In the genomic region with DNA sequence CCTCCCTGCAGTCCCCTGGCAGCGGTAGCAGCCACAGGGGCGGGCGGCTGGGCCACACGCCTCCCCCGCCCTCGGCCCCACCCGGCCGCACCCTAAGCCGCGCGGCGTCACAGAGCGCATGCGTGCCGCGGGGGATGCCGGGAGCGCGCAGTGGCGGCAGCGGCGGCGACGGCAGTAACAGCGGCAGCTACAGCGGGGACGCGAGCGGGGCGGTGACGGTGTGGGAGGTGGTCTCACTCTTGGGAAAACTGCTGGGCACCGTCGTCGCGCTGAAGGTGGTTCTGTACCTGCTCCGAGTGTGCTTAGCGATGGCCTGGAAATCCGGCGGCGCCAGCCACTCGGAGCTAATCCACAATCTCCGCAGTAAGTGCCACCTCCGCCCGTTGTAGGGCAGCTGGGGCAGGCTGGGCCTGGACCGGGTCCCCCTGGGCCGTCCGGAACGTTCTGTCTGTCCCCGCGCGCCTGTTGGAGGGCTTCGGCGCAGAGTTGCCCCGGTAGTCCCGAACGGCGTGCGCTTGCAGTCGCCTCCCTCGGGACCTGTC, we compare ENCODE assay signal across 1 cellular context.
A peak's percentile ranks its signal among the peaks of the same experiment; 100 is the strongest.
TF ChIP-seq lines count a peak whose summit lies in the region.

PCMT1 (plus strand) TSS at position 148 of the 542 bp plus-strand sequence; CDS start at position 309, 161 bp downstream.

TF ChIP-seq in HepG2, 621 proteins besides CTCF, POLR2A, EP300 and RAD21 (continued from another document and continues in another):
- TF ChIP-seq ARID4A (CRISPR knock-in tag; IDR thresholded peaks at IDR 0.05; ENCODE audit: borderline replicate concordance): peak; percentile 95
- peak; percentile 46; the same call in 1 of the 2 replicates for TF ChIP-seq GLI4 (CRISPR knock-in tag; IDR thresholded peaks at IDR 0.05; ENCODE audit: borderline replicate concordance)
- TF ChIP-seq FOSL1 (CRISPR knock-in tag; IDR thresholded peaks at IDR 0.05; ENCODE audit: borderline replicate concordance): 0 out of 2 replicates have a peak, but pooled peaks have one; percentile 35
- no peak for TF ChIP-seq POLR2AphosphoS2 (IDR thresholded peaks at IDR 0.05; ENCODE audit: low read depth, low read length)
- no peak for TF ChIP-seq ZNF20 (CRISPR knock-in tag; IDR thresholded peaks at IDR 0.05)
- peak; percentile 91 for TF ChIP-seq ZFYVE20 (CRISPR knock-in tag; IDR thresholded peaks at IDR 0.05; ENCODE audit: borderline replicate concordance, low read depth)
- TF ChIP-seq, protein P1, sequence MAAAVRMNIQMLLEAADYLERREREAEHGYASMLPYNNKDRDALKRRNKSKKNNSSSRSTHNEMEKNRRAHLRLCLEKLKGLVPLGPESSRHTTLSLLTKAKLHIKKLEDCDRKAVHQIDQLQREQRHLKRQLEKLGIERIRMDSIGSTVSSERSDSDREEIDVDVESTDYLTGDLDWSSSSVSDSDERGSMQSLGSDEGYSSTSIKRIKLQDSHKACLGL (CRISPR knock-in tag; IDR thresholded peaks at IDR 0.05): peak; percentile 74; the same call in 1 of the 2 replicates
- TF ChIP-seq ZNF251 (CRISPR knock-in tag; IDR thresholded peaks at IDR 0.05): no peak
- TF ChIP-seq ZNF17 (CRISPR knock-in tag; IDR thresholded peaks at IDR 0.05): no peak
- no peak; the same call in 1 of the 2 replicates for TF ChIP-seq ARHGAP35 (CRISPR knock-in tag; IDR thresholded peaks at IDR 0.05; ENCODE audit: borderline replicate concordance)
- peak; percentile 94 for TF ChIP-seq NKX3-1 (CRISPR knock-in tag; IDR thresholded peaks at IDR 0.05)
- TF ChIP-seq, protein P2, sequence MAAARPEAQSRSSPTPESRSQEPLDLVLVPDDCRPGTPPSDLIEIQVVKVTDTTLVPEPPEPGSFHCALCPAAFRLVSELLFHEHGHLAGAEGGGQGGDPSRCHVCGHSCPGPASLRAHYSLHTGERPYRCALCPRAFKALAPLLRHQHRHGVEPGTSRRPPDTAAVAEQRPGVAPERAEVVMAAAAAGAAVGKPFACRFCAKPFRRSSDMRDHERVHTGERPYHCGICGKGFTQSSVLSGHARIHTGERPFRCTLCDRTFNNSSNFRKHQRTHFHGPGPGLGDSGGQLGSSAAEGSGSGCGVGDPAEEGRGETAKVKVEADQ (CRISPR knock-in tag; IDR thresholded peaks at IDR 0.05; ENCODE audit: borderline replicate concordance): no peak; the same call in 1 of the 2 replicates
- no peak for TF ChIP-seq RAD51 (IDR thresholded peaks at IDR 0.05; ENCODE audit: borderline replicate concordance)
- TF ChIP-seq PAF1 (CRISPR knock-in tag; IDR thresholded peaks at IDR 0.05): no peak
- no peak for TF ChIP-seq GLMP (CRISPR knock-in tag; IDR thresholded peaks at IDR 0.05; ENCODE audit: borderline replicate concordance)
- TF ChIP-seq, protein P3, sequence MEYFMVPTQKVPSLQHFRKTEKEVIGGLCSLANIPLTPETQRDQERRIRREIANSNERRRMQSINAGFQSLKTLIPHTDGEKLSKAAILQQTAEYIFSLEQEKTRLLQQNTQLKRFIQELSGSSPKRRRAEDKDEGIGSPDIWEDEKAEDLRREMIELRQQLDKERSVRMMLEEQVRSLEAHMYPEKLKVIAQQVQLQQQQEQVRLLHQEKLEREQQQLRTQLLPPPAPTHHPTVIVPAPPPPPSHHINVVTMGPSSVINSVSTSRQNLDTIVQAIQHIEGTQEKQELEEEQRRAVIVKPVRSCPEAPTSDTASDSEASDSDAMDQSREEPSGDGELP (IDR thresholded peaks at IDR 0.05; ENCODE audit: borderline replicate concordance, low read depth): no peak
- TF ChIP-seq SETDB1 (CRISPR knock-in tag; IDR thresholded peaks at IDR 0.05; ENCODE audit: borderline replicate concordance): no peak
- TF ChIP-seq ZNF382 (CRISPR knock-in tag; IDR thresholded peaks at IDR 0.05; ENCODE audit: borderline replicate concordance): no peak
- TF ChIP-seq SCMH1 (CRISPR knock-in tag; IDR thresholded peaks at IDR 0.05; ENCODE audit: borderline replicate concordance): no peak
- TF ChIP-seq SMYD3 (CRISPR knock-in tag; IDR thresholded peaks at IDR 0.05): 0 out of 2 replicates have a peak, but pooled peaks have one; percentile 66
- peak; percentile 29; the same call in 1 of the 2 replicates for TF ChIP-seq ZNF549 (CRISPR knock-in tag; IDR thresholded peaks at IDR 0.05)
- peak; percentile 65; the same call in 1 of the 2 replicates for TF ChIP-seq GABPB1 (CRISPR knock-in tag; IDR thresholded peaks at IDR 0.05)
- TF ChIP-seq EZH2 (conservative IDR thresholded peaks at IDR 0.05; ENCODE audit: low read depth, low read length): no peak
- TF ChIP-seq SRSF1 (optimal IDR thresholded peaks at IDR 0.05; ENCODE audit: low read depth, low read length): peak; percentile 38
- TF ChIP-seq ZFP62 (CRISPR knock-in tag; IDR thresholded peaks at IDR 0.05): no peak
- TF ChIP-seq, protein P4, sequence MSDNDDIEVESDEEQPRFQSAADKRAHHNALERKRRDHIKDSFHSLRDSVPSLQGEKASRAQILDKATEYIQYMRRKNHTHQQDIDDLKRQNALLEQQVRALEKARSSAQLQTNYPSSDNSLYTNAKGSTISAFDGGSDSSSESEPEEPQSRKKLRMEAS (IDR thresholded peaks at IDR 0.05): peak; percentile 68; the same call in 1 of the 2 replicates
- no peak for TF ChIP-seq HDAC6 (IDR thresholded peaks at IDR 0.05; ENCODE audit: low read depth, low read length)
- TF ChIP-seq, protein P5, sequence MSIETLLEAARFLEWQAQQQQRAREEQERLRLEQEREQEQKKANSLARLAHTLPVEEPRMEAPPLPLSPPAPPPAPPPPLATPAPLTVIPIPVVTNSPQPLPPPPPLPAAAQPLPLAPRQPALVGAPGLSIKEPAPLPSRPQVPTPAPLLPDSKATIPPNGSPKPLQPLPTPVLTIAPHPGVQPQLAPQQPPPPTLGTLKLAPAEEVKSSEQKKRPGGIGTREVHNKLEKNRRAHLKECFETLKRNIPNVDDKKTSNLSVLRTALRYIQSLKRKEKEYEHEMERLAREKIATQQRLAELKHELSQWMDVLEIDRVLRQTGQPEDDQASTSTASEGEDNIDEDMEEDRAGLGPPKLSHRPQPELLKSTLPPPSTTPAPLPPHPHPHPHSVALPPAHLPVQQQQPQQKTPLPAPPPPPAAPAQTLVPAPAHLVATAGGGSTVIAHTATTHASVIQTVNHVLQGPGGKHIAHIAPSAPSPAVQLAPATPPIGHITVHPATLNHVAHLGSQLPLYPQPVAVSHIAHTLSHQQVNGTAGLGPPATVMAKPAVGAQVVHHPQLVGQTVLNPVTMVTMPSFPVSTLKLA (IDR thresholded peaks at IDR 0.05): no peak
- no peak; the same call in 1 of the 2 replicates for TF ChIP-seq ZNF737 (CRISPR knock-in tag; IDR thresholded peaks at IDR 0.05; ENCODE audit: borderline replicate concordance)
- TF ChIP-seq ZFP36L2 (CRISPR knock-in tag; IDR thresholded peaks at IDR 0.05): no peak
- no peak for TF ChIP-seq ZNF644 (CRISPR knock-in tag; IDR thresholded peaks at IDR 0.05; ENCODE audit: low read depth)
- no peak; the same call in 1 of the 2 replicates for TF ChIP-seq ZNF121 (CRISPR knock-in tag; IDR thresholded peaks at IDR 0.05)
- no peak for TF ChIP-seq CENPBD1 (CRISPR knock-in tag; IDR thresholded peaks at IDR 0.05; ENCODE audit: borderline replicate concordance, low read depth)
- no peak for TF ChIP-seq ZNF10 (CRISPR knock-in tag; IDR thresholded peaks at IDR 0.05; ENCODE audit: borderline replicate concordance, low read depth)
- peak; percentile 83 for TF ChIP-seq KLF13 (CRISPR knock-in tag; IDR thresholded peaks at IDR 0.05)
- TF ChIP-seq PBX2 (CRISPR knock-in tag; IDR thresholded peaks at IDR 0.05): no peak
- no peak; the same call in 1 of the 2 replicates for TF ChIP-seq RELA (CRISPR knock-in tag; IDR thresholded peaks at IDR 0.05)
- TF ChIP-seq NR2F1 (CRISPR knock-in tag; IDR thresholded peaks at IDR 0.05): no peak
- peak; percentile 87 for TF ChIP-seq ZNF788 (CRISPR knock-in tag; IDR thresholded peaks at IDR 0.05; ENCODE audit: borderline replicate concordance)
- TF ChIP-seq IRX3 (CRISPR knock-in tag; IDR thresholded peaks at IDR 0.05; ENCODE audit: borderline replicate concordance, low read depth): peak; percentile 90; the same call in 1 of the 2 replicates
- no peak; the same call in 1 of the 2 replicates for TF ChIP-seq ZBTB25 (CRISPR knock-in tag; IDR thresholded peaks at IDR 0.05)
- TF ChIP-seq, protein P6, sequence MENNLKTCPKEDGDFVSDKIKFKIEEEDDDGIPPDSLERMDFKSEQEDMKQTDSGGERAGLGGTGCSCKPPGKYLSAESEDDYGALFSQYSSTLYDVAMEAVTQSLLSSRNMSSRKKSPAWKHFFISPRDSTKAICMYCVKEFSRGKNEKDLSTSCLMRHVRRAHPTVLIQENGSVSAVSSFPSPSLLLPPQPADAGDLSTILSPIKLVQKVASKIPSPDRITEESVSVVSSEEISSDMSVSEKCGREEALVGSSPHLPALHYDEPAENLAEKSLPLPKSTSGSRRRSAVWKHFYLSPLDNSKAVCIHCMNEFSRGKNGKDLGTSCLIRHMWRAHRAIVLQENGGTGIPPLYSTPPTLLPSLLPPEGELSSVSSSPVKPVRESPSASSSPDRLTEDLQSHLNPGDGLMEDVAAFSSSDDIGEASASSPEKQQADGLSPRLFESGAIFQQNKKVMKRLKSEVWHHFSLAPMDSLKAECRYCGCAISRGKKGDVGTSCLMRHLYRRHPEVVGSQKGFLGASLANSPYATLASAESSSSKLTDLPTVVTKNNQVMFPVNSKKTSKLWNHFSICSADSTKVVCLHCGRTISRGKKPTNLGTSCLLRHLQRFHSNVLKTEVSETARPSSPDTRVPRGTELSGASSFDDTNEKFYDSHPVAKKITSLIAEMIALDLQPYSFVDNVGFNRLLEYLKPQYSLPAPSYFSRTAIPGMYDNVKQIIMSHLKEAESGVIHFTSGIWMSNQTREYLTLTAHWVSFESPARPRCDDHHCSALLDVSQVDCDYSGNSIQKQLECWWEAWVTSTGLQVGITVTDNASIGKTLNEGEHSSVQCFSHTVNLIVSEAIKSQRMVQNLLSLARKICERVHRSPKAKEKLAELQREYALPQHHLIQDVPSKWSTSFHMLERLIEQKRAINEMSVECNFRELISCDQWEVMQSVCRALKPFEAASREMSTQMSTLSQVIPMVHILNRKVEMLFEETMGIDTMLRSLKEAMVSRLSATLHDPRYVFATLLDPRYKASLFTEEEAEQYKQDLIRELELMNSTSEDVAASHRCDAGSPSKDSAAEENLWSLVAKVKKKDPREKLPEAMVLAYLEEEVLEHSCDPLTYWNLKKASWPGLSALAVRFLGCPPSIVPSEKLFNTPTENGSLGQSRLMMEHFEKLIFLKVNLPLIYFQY (CRISPR knock-in tag; IDR thresholded peaks at IDR 0.05; ENCODE audit: borderline replicate concordance): peak; percentile 73; the same call in 1 of the 2 replicates
